In genomic region chr6:128395596-128395995, GRCh38 we compare ENCODE assay signal across 8 cellular contexts.
"Had no signal": no experiment of that assay in that cellular context is flagged by ENCODE, and none has a peak within 500 bp of the region (broad histone marks: within the 10 kb centered on the region; RNA-seq: fewer than 3 reads in every experiment).

No MANE protein-coding gene starts in this region.

- H3K9me3 Mint-ChIP-seq: HFFc6 had no signal

- H3K27me3 Mint-ChIP-seq: IgD-negative memory B cell had no signal

- H3K4me3 Mint-ChIP-seq: HFFc6, IgD-negative memory B cell had no signal

- H3K36me3 ChIP-seq: HAP-1 had no signal

- H2AFZ ChIP-seq: GM23248 had no signal

- H3K4me3 ChIP-seq: GM23248, HAP-1 had no signal

- H3K4me1 Mint-ChIP-seq: IgD-negative memory B cell had no signal

- H3K27ac Mint-ChIP-seq: HFFc6, IgD-negative memory B cell had no signal

- H3K36me3 Mint-ChIP-seq: IgD-negative memory B cell had no signal

- H3K9me3 ChIP-seq: HAP-1 had no signal

- DNase-seq: GM23248, GOT3, H7, HFFc6 had no signal

- FAIRE-seq: HTR-8/SVneo had no signal

- H3K4me1 ChIP-seq: HAP-1 had no signal

- ATAC-seq: HCT116 had no signal

- H3K27ac ChIP-seq: GM23248 had no signal

- H3K9ac ChIP-seq: GM23248 had no signal
